In the genomic region with DNA sequence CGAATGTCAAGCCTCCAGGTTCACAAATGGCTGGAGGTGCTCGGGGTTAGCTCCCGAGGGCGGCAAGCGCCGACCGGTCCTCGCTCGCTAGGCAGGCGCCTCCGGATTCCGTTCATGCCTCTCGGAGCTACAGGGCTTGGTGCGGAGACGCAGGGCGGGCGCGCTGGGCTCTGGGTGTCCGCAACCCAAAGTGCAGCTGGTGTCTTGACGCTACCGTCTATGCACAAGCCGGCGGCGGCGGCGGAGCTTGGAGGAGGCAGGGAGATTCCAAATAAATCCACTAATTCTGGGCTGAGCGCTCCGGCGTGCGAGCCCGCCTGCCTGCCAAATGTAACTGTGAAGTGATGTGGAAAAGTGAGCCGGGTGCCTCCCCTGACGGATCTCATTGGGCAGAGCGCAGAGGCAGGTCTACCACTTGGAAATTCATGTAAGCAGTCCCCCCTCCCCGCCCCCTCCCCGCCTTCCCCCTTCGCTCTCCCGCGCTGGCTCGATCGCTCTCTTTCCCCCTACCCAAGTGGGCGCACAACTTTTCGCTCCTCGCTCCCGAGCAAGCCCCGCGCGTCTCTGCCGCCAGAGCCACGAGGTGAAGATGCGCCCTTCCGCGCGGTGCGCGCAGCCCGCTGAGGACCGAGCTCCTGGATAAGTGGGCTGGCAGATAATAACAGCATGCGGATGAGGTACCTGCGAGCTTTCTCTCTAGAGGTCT, we compare ENCODE assay signal across 11 cellular contexts. TPM values are rescaled to one million over a fixed set of nuclear protein-coding genes. Genes with fewer than 3 reads are reported as not detected.
DNase-seq lines count a peak whose midpoint lies in the region; ATAC-seq and TF ChIP-seq lines count a peak whose summit lies in the region.
"Had no signal": no experiment of that assay in that cellular context is flagged by ENCODE, and none has a peak within 500 bp of the region (broad histone marks: within the 10 kb centered on the region; RNA-seq: fewer than 3 reads in every experiment).

Gene CDH8 (minus strand): TSS at position 338 of the 706 bp plus-strand sequence. CDS start 15,035 bp downstream, outside the sequence.

- no peak within 1 kb of the TSS for H3K4me3 Mint-ChIP-seq in T-helper 17 cell
- H3K4me3 Mint-ChIP-seq: activated naive CD4-positive, alpha-beta T cell treated with anti-CD3 and anti-CD28 coated beads, Interleukin-2, amount 10 ng/mL, durations not matched to agents 7 days and 5 days; T-helper 1 cell treated with Interleukin-12 subunit alpha and Interleukin-12 subunit beta and Interleukin-4 antibody, amounts not matched to agents 30 μg/mL and 1 μg/mL, for 36 hours had no signal

- no peaks in the 10 kb centered on the region for H3K36me3 Mint-ChIP-seq in T-helper 17 cell (ENCODE audit: low read depth)
- H3K36me3 Mint-ChIP-seq: activated naive CD4-positive, alpha-beta T cell treated with anti-CD3 and anti-CD28 coated beads, Interleukin-2, amount 10 ng/mL, durations not matched to agents 7 days and 5 days had no signal

- no peaks in the 10 kb centered on the region for H3K27me3 Mint-ChIP-seq in T-helper 17 cell

- H3K18ac ChIP-seq in mesendoderm (ENCODE audit: low read length) = no peak within 1 kb of the TSS

- H3K9me3 ChIP-seq in tibial artery (no peaks in the 10 kb centered on the region), Peyer's patch (peaks cover 0 to 8% (median 0%) of the 10 kb centered on the region in 4 donors), T-helper 17 cell (ENCODE audit: control insufficient read depth, low read length, poor library complexity, severe bottlenecking) (no peaks in the 10 kb centered on the region)

- no peak within 1 kb of the TSS for H3K27ac ChIP-seq in mesendoderm (ENCODE audit: low read depth, low read length)
- H3K27ac ChIP-seq in tibial artery = no peak within 1 kb of the TSS
- no peak within 1 kb of the TSS for H3K27ac ChIP-seq in Peyer's patch
- H3K27ac ChIP-seq: KMS-11 had no signal

- no peak for ATAC-seq in T-helper 17 cell

- H3K4me3 ChIP-seq in mesendoderm (ENCODE audit: low read length) (peak within 1 kb of the TSS; percentile 14), tibial artery (peak within 1 kb of the TSS; percentile 30 to 46), Peyer's patch (peak within 1 kb of the TSS in 1 of 4 donors; percentile 25)

- no peak within 1 kb of the TSS for H4K5ac ChIP-seq in mesendoderm (ENCODE audit: low read length)

- no peak within 1 kb of the TSS for H3K27ac Mint-ChIP-seq in T-helper 17 cell
- H3K27ac Mint-ChIP-seq: activated naive CD4-positive, alpha-beta T cell treated with anti-CD3 and anti-CD28 coated beads, Interleukin-2, amount 10 ng/mL, durations not matched to agents 7 days and 5 days; T-helper 1 cell treated with Interleukin-12 subunit alpha and Interleukin-12 subunit beta and Interleukin-4 antibody, amounts not matched to agents 30 μg/mL and 1 μg/mL, for 36 hours had no signal

- no peaks in the 10 kb centered on the region for H3K79me1 ChIP-seq in mesendoderm (ENCODE audit: low read length)

- WGBS in mesendoderm (ENCODE audit: extremely low coverage, insufficient coverage, low lambda C conversion rate) = no CpG with 5 or more reads among the region's 60 CpGs

- H3K4me1 ChIP-seq in mesendoderm (ENCODE audit: control insufficient read depth, low read depth, low read length) (no peaks in the 10 kb centered on the region), tibial artery (peaks cover 4 to 29% (median 21%) of the 10 kb centered on the region in 4 donors), Peyer's patch (no peaks in the 10 kb centered on the region)

- no peaks in the 10 kb centered on the region for H3K36me3 ChIP-seq in mesendoderm (ENCODE audit: control insufficient read depth, insufficient read depth, low read length)
- no peaks in the 10 kb centered on the region for H3K36me3 ChIP-seq in tibial artery
- no peaks in the 10 kb centered on the region for H3K36me3 ChIP-seq in Peyer's patch

- H2BK120ac ChIP-seq in mesendoderm (ENCODE audit: low read depth, low read length) = no peak within 1 kb of the TSS

- H2AK5ac ChIP-seq in mesendoderm (ENCODE audit: low read length) = no peak within 1 kb of the TSS

- H2BK15ac ChIP-seq in mesendoderm (replicated peaks; ENCODE audit: low read depth) = no peak within 1 kb of the TSS

- peak within 1 kb of the TSS; percentile 75 for H3K4me2 ChIP-seq in mesendoderm (ENCODE audit: low read length)
- H3K4me2 ChIP-seq: KMS-11 had no signal

- no peak for TF ChIP-seq POLR2A in Peyer's patch (IDR thresholded peaks at IDR 0.05)

- H3K9ac ChIP-seq in mesendoderm (ENCODE audit: low read length) = peak within 1 kb of the TSS; percentile 52
- H3K9ac ChIP-seq: KMS-11 had no signal

- peak within 1 kb of the TSS; percentile 59 for H3K56ac ChIP-seq in mesendoderm (ENCODE audit: low read length)

- no peak within 1 kb of the TSS for H4K8ac ChIP-seq in mesendoderm (ENCODE audit: low read depth, low read length)

- no peak within 1 kb of the TSS for H3K4ac ChIP-seq in mesendoderm (ENCODE audit: low read depth, low read length)

- TF ChIP-seq CTCF in tibial artery (IDR thresholded peaks at IDR 0.05) = no peak
- no peak for TF ChIP-seq CTCF in Peyer's patch (IDR thresholded peaks at IDR 0.05)

- H3K23ac ChIP-seq in mesendoderm (ENCODE audit: low read length) = no peak within 1 kb of the TSS

- intact Hi-C loops in tibial artery (cut with DNase I; ENCODE audit: low total_unique reads) = no loop called here

- no peak within 1 kb of the TSS for H2BK5ac ChIP-seq in mesendoderm (ENCODE audit: low read length)

- H3K4me1 Mint-ChIP-seq in T-helper 17 cell = no peaks in the 10 kb centered on the region
- H3K4me1 Mint-ChIP-seq: activated naive CD4-positive, alpha-beta T cell treated with anti-CD3 and anti-CD28 coated beads, Interleukin-2, amount 10 ng/mL, durations not matched to agents 7 days and 5 days had no signal

- no peaks in the 10 kb centered on the region for H3K79me2 ChIP-seq in mesendoderm (ENCODE audit: control insufficient read depth, insufficient read depth, low read length)

- H3K27me3 ChIP-seq in mesendoderm (ENCODE audit: insufficient read depth, low read length, poor library complexity) = peaks cover 7% of the 10 kb centered on the region
- H3K27me3 ChIP-seq in tibial artery = peaks cover 0 to 55% of the 10 kb centered on the region in 2 donors
- H3K27me3 ChIP-seq in Peyer's patch = no peaks in the 10 kb centered on the region

- DNase-seq in NCI-H510A treated with DMSO at 0.1 percent for 48 hours (lab: John Stamatoyannopoulos, UW) (peak; percentile 31), NCI-H510A (lab: John Stamatoyannopoulos, UW) (no peak), cerebellum (ENCODE audit: low spot score) (no peak), mesendoderm (peak; percentile 75), tibial artery (no peak), Kasumi-1 (lab: John Stamatoyannopoulos, UW) (no peak), Peyer's patch (no peak), T-helper 17 cell (no peak)
- DNase-seq: activated naive CD4-positive, alpha-beta T cell treated with anti-CD3 and anti-CD28 coated beads, Interleukin-2, amount 10 ng/mL, durations not matched to agents 7 days and 5 days had no signal

RNA-seq across cellular contexts. Expression of gene CDH8, which starts in this region (rescaled TPM):
- total RNA-seq in cerebellum (88.2 TPM), Peyer's patch (not detected), T-helper 17 cell (not detected)
- polyA plus RNA-seq in mesendoderm (2013, experiment 1 of 2) = 2.6 TPM
- 3.7 TPM for polyA plus RNA-seq in mesendoderm (2013, experiment 2 of 2)

Comparison
In these comparisons a context has a peak if more than half of its experiments do, and no peak if none do; other contexts are left out.
1. RNA of gene CDH8 (total RNA-seq): 88.2 TPM in cerebellum (single experiment); not detected in Peyer's patch and not detected in T-helper 17 cell; every median in the first group is over 10 times any median in the second.
2. DNase-seq: peak in NCI-H510A treated with DMSO at 0.1 percent for 48 hours (single experiment) and mesendoderm (single experiment); none in NCI-H510A (single experiment), cerebellum (single experiment), tibial artery (0 of 2), Kasumi-1 (0 of 2), Peyer's patch (0 of 3) and T-helper 17 cell (0 of 3).